2 cellular contexts compared by ENCODE assay signal in the genomic region with DNA sequence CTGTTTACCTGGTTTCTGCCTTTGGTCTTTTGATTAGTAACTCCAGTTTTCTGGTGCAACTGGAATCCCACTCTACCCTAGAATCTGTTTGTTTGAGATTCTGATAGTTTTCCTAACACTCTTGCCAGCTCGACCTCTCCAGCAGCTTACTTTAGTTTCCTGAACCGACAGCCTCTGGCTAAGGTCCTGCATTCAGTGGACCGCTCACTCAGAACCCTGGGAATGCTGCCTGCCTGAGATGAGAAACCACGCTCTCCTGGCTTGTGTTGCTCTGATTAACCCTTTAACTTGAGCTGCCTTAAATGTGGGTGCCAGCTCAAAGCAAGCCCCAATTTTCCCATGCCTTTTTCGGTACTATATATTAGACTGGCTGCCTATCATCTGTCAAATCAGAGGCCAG.
TF ChIP-seq lines count a peak whose summit lies in the region.

No MANE protein-coding gene starts in this region.

TF ChIP-seq in liver, 16 proteins besides CTCF, POLR2A, EP300 and RAD21:
- TF ChIP-seq HNF4A (conservative IDR thresholded peaks at IDR 0.05) (peak; percentile 35 to 54), MAX (IDR thresholded peaks at IDR 0.05) (no peak), HNF4G (IDR thresholded peaks at IDR 0.05) (no peak), TAF1 (conservative IDR thresholded peaks at IDR 0.05) (no peak), ZBTB33 (IDR thresholded peaks at IDR 0.05) (peak; percentile 10), FOXA1 (IDR thresholded peaks at IDR 0.05) (no peak)
TF ChIP-seq in liver: peak in this region for 2.

TF ChIP-seq in HepG2, 621 proteins besides CTCF, POLR2A, EP300 and RAD21:
- TF ChIP-seq ZNF7 (CRISPR knock-in tag; IDR thresholded peaks at IDR 0.05) (no peak), ZNF282 (IDR thresholded peaks at IDR 0.05; ENCODE audit: partially characterized antibody) (no peak), ZNF318 (CRISPR knock-in tag; IDR thresholded peaks at IDR 0.05) (no peak), ZMYM2 (CRISPR knock-in tag; IDR thresholded peaks at IDR 0.05) (no peak), ZSCAN31 (CRISPR knock-in tag; IDR thresholded peaks at IDR 0.05; ENCODE audit: low read depth) (no peak), ARNTL (CRISPR knock-in tag; IDR thresholded peaks at IDR 0.05) (no peak), ZKSCAN5 (CRISPR knock-in tag; IDR thresholded peaks at IDR 0.05) (no peak), ISX (CRISPR knock-in tag; conservative IDR thresholded peaks at IDR 0.05) (no peak), RFXAP (CRISPR knock-in tag; IDR thresholded peaks at IDR 0.05; ENCODE audit: borderline replicate concordance) (no peak), ZNF337 (CRISPR knock-in tag; IDR thresholded peaks at IDR 0.05; ENCODE audit: borderline replicate concordance, low read depth) (no peak), RERE (CRISPR knock-in tag; IDR thresholded peaks at IDR 0.05; ENCODE audit: low read depth) (no peak), CEBPB (IDR thresholded peaks at IDR 0.05; ENCODE audit: borderline replicate concordance, low read depth, low read length) (no peak), JUN (CRISPR knock-in tag; IDR thresholded peaks at IDR 0.05) (no peak), FOXC1 (CRISPR knock-in tag; IDR thresholded peaks at IDR 0.05; ENCODE audit: borderline replicate concordance) (no peak), CREBL2 (CRISPR knock-in tag; IDR thresholded peaks at IDR 0.05; ENCODE audit: borderline replicate concordance) (no peak), AKAP8 (CRISPR knock-in tag; IDR thresholded peaks at IDR 0.05) (no peak)
- TF ChIP-seq, protein P1, sequence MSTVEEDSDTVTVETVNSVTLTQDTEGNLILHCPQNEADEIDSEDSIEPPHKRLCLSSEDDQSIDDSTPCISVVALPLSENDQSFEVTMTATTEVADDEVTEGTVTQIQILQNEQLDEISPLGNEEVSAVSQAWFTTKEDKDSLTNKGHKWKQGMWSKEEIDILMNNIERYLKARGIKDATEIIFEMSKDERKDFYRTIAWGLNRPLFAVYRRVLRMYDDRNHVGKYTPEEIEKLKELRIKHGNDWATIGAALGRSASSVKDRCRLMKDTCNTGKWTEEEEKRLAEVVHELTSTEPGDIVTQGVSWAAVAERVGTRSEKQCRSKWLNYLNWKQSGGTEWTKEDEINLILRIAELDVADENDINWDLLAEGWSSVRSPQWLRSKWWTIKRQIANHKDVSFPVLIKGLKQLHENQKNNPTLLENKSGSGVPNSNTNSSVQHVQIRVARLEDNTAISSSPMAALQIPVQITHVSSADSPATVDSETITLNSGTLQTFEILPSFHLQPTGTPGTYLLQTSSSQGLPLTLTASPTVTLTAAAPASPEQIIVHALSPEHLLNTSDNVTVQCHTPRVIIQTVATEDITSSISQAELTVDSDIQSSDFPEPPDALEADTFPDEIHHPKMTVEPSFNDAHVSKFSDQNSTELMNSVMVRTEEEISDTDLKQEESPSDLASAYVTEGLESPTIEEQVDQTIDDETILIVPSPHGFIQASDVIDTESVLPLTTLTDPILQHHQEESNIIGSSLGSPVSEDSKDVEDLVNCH (CRISPR knock-in tag; IDR thresholded peaks at IDR 0.05), result no peak
- TF ChIP-seq, protein P2, sequence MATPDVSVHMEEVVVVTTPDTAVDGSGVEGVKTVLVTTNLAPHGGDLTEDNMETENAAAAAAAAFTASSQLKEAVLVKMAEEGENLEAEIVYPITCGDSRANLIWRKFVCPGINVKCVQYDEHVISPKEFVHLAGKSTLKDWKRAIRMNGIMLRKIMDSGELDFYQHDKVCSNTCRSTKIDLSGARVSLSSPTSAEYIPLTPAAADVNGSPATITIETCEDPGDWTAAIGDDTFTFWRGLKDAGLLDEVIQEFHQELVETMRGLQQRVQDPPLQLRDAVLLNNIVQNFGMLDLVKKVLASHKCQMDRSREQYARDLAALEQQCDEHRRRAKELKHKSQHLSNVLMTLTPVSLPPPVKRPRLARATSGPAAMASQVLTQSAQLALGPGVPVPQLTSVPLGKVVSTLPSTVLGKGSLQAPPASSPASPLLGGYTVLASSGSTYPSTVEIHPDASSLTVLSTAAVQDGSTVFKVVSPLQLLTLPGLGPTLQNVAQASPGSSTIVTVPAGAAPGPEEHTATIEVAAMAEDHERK (CRISPR knock-in tag; IDR thresholded peaks at IDR 0.05; ENCODE audit: low read depth), result no peak
- TF ChIP-seq, protein P3, sequence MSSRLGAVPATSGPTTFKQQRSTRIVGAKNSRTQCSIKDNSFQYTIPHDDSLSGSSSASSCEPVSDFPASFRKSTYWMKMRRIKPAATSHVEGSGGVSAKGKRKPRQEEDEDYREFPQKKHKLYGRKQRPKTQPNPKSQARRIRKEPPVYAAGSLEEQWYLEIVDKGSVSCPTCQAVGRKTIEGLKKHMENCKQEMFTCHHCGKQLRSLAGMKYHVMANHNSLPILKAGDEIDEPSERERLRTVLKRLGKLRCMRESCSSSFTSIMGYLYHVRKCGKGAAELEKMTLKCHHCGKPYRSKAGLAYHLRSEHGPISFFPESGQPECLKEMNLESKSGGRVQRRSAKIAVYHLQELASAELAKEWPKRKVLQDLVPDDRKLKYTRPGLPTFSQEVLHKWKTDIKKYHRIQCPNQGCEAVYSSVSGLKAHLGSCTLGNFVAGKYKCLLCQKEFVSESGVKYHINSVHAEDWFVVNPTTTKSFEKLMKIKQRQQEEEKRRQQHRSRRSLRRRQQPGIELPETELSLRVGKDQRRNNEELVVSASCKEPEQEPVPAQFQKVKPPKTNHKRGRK (CRISPR knock-in tag; IDR thresholded peaks at IDR 0.05), result no peak
- TF ChIP-seq, protein P4, sequence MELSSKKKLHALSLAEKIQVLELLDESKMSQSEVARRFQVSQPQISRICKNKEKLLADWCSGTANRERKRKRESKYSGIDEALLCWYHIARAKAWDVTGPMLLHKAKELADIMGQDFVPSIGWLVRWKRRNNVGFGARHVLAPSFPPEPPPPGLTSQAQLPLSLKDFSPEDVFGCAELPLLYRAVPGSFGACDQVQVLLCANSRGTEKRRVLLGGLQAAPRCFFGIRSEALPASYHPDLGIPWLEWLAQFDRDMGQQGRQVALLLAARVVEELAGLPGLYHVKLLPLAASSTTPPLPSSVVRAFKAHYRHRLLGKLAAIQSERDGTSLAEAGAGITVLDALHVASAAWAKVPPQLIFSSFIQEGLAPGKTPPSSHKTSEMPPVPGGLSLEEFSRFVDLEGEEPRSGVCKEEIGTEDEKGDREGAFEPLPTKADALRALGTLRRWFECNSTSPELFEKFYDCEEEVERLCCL (CRISPR knock-in tag; IDR thresholded peaks at IDR 0.05; ENCODE audit: borderline replicate concordance), result no peak
